Comparison of ENCODE assay signal across 8 cellular contexts in the genomic region with DNA sequence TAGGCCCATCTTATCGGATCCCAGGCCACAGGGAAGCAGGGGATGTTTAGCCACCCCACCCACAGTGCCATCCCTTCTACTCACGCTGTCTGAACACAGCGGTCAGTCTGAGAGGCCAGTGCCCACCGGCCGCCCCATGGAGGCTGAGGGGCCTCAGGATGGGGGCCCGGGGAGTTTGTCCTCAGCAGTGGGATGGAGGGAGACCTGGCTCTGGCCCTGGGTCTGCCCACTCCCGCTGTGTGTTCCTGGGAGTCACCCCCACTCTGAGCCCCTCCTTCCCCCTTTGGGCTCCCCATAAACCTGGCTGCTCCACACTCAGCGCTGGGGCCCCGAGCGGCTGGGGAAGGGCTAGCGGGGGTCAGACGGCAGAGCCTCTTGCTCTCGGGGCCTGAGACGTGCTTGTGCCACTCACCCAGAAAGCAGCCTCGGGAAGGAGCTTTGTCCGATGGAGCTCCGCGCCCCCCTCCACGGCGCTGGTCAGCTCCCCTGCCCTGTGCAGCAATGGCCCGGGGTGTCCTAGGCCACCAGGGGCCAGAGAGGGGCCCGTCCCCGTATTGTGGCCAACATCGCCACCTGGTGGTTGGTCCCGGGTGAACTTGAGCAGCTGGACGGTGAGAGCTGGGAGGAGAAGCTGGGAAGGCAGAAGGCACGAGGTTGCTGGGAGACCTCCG. TPM values are rescaled to one million over a fixed set of nuclear protein-coding genes. Genes with fewer than 3 reads are reported as not detected.
DNase-seq lines count a peak whose midpoint lies in the region; ATAC-seq, FAIRE-seq and TF ChIP-seq lines count a peak whose summit lies in the region.

No MANE protein-coding gene starts in this region.

- H3K4me3 ChIP-seq in gastroesophageal sphincter, result no peak overlapping the region

- intact Hi-C loops in posterior cingulate gyrus (cut with DNase I), result loop anchor here (2.0 to 5.0 kb wide), 2 partner anchors 131 to 291 kb away; no protein-coding TSS in a partner anchor

- FAIRE-seq in GM19239 (lab: Jason Lieb, UNC), result no peak

- TF ChIP-seq CTCF in gastroesophageal sphincter (IDR thresholded peaks at IDR 0.05), result peak in 3 of 4 experiments; percentile 59 to 67 (median 60)

- peaks cover 0 to 8% (median 0%) of the 10 kb centered on the region in 3 donors for H3K4me1 ChIP-seq in gastroesophageal sphincter

- H3K36me3 ChIP-seq in gastroesophageal sphincter, result no peaks in the 10 kb centered on the region

- no peak for TF ChIP-seq EP300 in gastroesophageal sphincter (IDR thresholded peaks at IDR 0.05)

- DNase-seq in Ammon's horn (ENCODE audit: low spot score), result peak; percentile 76
- DNase-seq in GM19239 (ENCODE audit: insufficient read length, low spot score), result peak; percentile 74
- peak; percentile 68 for DNase-seq in NCI-H748 (lab: John Stamatoyannopoulos, UW; ENCODE audit: unreplicated experiment)
- DNase-seq in activated T-cell treated with anti-CD3 and anti-CD28 coated beads, Interleukin-2, amount 50 U/mL, for 48 hours, result peak; percentile 74 to 78
- DNase-seq in posterior cingulate gyrus, result peak; percentile 49 to 95 (median 79)
- DNase-seq in NCI-H187 treated with DMSO at 0.1 percent for 48 hours (lab: John Stamatoyannopoulos, UW), result no peak

- TF ChIP-seq POLR2A in gastroesophageal sphincter (IDR thresholded peaks at IDR 0.05), result no peak

- peaks cover 78% of the 10 kb centered on the region for H3K27me3 ChIP-seq in gastroesophageal sphincter

- no peak for ATAC-seq in gastroesophageal sphincter
- no peak for ATAC-seq in HG03439 (IDR thresholded peaks at IDR 0.05; ENCODE audit: unreplicated experiment)

- 0% methylated on average over 4 of the region's 28 CpGs; no CpG with 5 or more reads in 1 of the 2 donors for WGBS in gastroesophageal sphincter (ENCODE audit: low coverage in 1 of 2), 2 donors

- H3K9me3 ChIP-seq in gastroesophageal sphincter, result no peaks in the 10 kb centered on the region

- H3K27ac ChIP-seq in gastroesophageal sphincter, result no peak overlapping the region

RNA-seq across cellular contexts. Expression of a gene that starts 10.9 kb away (rescaled TPM):
- under 1 TPM in 3 of 4 donors, not detected in 1; under 0.01 to 0.78 (median 0.50) TPM for total RNA-seq in gastroesophageal sphincter

RNA-seq across cellular contexts. Expression of a gene that starts 59.0 kb away (rescaled TPM):
- 1 to 10 TPM in 2 of 4 donors, not detected in 2; 1.4 to 1.7 TPM for total RNA-seq in gastroesophageal sphincter
